Comparison of ENCODE assay signal across 14 cellular contexts in the genomic region with DNA sequence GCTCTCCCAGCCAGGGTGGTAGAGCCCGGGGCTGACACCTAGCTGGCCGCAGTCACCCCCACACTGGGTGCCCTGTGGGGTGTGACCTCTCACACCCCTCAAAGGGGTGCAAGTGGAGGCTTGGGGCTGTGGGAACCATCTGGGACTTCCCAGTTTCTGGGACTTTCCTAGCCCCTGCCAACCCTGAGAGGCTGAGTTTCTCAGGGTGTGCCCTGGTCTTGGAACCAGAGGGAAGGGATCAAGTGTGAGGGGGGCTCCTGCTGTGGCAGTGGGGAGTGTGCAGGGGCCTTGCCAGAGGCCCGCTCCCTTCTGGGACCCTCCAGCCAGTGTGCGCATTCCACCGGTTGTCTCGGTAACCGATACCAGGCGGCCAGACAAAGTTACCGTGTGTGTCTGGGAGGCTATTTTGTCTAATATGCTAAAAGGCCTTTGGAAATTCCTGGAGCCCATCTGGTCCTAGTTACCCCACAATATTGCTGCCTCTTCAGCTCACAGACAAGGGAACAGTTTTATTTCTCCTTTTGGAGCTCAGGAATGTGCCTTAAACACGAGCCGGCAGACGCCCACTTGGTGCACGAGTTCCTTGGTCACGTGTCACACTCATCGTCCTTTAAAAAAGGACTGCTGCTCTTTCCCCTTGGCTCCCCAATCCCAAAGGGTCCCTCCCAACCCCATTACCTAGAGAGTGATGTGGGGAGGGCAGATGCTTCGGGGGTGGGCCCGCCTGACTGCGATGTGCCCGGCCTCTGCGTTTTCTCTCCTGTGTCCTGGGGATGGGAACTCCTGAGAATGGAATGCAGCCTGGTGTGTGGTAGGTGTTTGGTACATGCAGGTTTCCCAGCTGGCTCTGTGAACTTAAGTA. TPM values are rescaled to one million over a fixed set of nuclear protein-coding genes. Genes with fewer than 3 reads are reported as not detected.
A peak's percentile ranks its signal among the peaks of the same experiment; 100 is the strongest.
DNase-seq lines count a peak whose midpoint lies in the region; ATAC-seq, FAIRE-seq and TF ChIP-seq lines count a peak whose summit lies in the region.
"Had no signal": no experiment of that assay in that cellular context is flagged by ENCODE, and none has a peak within 500 bp of the region (broad histone marks: within the 10 kb centered on the region; RNA-seq: fewer than 3 reads in every experiment).

No MANE protein-coding gene starts in this region.

- TF ChIP-seq CTCF in mammary epithelial cell (conservative IDR thresholded peaks at IDR 0.05 in 1 of 2, IDR thresholded peaks at IDR 0.05 in 1 of 2; ENCODE audit: extremely low read depth in 1 of 2, insufficient read depth in 1 of 2, low read depth in 1 of 2, low read length in 2 of 2) (no peak), kidney (IDR thresholded peaks at IDR 0.05; ENCODE audit: borderline replicate concordance, extremely low read depth, insufficient read depth) (no peak)

- H3K36me3 ChIP-seq in H7 (replicated peaks; ENCODE audit: control insufficient read depth, insufficient read depth, low read length) (no peaks in the 10 kb centered on the region), mammary epithelial cell (ENCODE audit: insufficient read depth, low read length) (no peaks in the 10 kb centered on the region), kidney (ENCODE audit: control insufficient read depth in 1 of 2, insufficient read depth in 2 of 2, low read length in 2 of 2) (no peaks in the 10 kb centered on the region)

- no peaks in the 10 kb centered on the region for H3K36me3 Mint-ChIP-seq in stimulated activated memory B cell treated with anti-CD40 and anti-IgM and Interleukin-4, amounts not matched to agents 10 μg/mL and 1 μg/mL and 100 μg/mL, for 72 hours
- H3K36me3 Mint-ChIP-seq: stimulated activated naive B cell treated with anti-CD40 and anti-IgM and Interleukin-4, amounts not matched to agents 10 μg/mL and 1 μg/mL and 100 μg/mL, for 72 hours had no signal

- no peak overlapping the region for H3K4me3 ChIP-seq in H7 (ENCODE audit: insufficient read depth, low read depth, low read length)
- no peak overlapping the region for H3K4me3 ChIP-seq in mammary epithelial cell (replicated peaks in 1 of 3; ENCODE audit: insufficient read depth in 1 of 3, low read depth in 2 of 3, low read length in 3 of 3)
- no peak overlapping the region for H3K4me3 ChIP-seq in kidney (ENCODE audit: low read length in 2 of 2)

- H3K4me1 Mint-ChIP-seq in stimulated activated memory B cell treated with anti-CD40 and anti-IgM and Interleukin-4, amounts not matched to agents 10 μg/mL and 1 μg/mL and 100 μg/mL, for 72 hours, result no peaks in the 10 kb centered on the region
- H3K4me1 Mint-ChIP-seq: stimulated activated naive B cell treated with anti-CD40 and anti-IgM and Interleukin-4, amounts not matched to agents 10 μg/mL and 1 μg/mL and 100 μg/mL, for 72 hours had no signal

- H3K9ac ChIP-seq in mammary epithelial cell (ENCODE audit: insufficient read depth, low read length) (no peak overlapping the region), kidney (ENCODE audit: low read length in 2 of 2) (no peak overlapping the region)

- H4K20me1 ChIP-seq in mammary epithelial cell (ENCODE audit: insufficient read depth, low read length), result no peaks in the 10 kb centered on the region

- DNase-seq in H7 (peak; percentile 64), mammary epithelial cell (no peak), kidney (peak; percentile 57), HUDEP-2 (lab: John Stamatoyannopoulos, UW; ENCODE audit: unreplicated experiment in 76 of 76) (no peak), NCI-H2227 treated with DMSO at 0.1 percent for 48 hours (lab: John Stamatoyannopoulos, UW) (no peak), H4 (ENCODE audit: low spot score) (no peak)
- DNase-seq: activated T-cell treated with anti-CD3 and anti-CD28 coated beads, Interleukin-2, amount 50 U/mL, for 4 hours; DND-41; erythroblast; NCI-H524; stimulated activated CD4-positive, alpha-beta T cell treated with anti-CD3 and anti-CD28 coated beads, Interleukin-1b, Interleukin-23, amount 100 ng/mL, for 48 hours; stimulated activated naive B cell treated with anti-CD40 and anti-IgM and Interleukin-4, amounts not matched to agents 10 μg/mL and 1 μg/mL and 100 μg/mL, for 72 hours had no signal

- BruUV-seq in mammary epithelial cell (replicated peaks; lab: Mats Ljungman, UMichigan), result no TSS peak

- ATAC-seq in stimulated activated memory B cell treated with anti-CD40 and anti-IgM and Interleukin-4, amounts not matched to agents 10 μg/mL and 1 μg/mL and 100 μg/mL, for 72 hours, result peak; percentile 2
- no peak for ATAC-seq in activated CD4-positive, CD25-positive, alpha-beta regulatory T cell treated with anti-CD3 and anti-CD28 coated beads, Interleukin-2, amount 50 U/mL, for 24 hours
- ATAC-seq: activated T-cell treated with anti-CD3 and anti-CD28 coated beads, Interleukin-2, amount 50 U/mL, for 4 hours; stimulated activated naive B cell treated with anti-CD40 and anti-IgM and Interleukin-4, amounts not matched to agents 10 μg/mL and 1 μg/mL and 100 μg/mL, for 72 hours had no signal

- H2AFZ ChIP-seq in mammary epithelial cell (ENCODE audit: low read depth, low read length), result peak overlapping the region; percentile 22

- CTCF ChIA-PET in mammary epithelial cell (lab: Charles Lee; ENCODE audit: low non-redundant PET), result no interaction called here

- H3K79me2 ChIP-seq in mammary epithelial cell (ENCODE audit: insufficient read depth, low read length), result no peaks in the 10 kb centered on the region

- FAIRE-seq in kidney (lab: Jason Lieb, UNC), result no peak

- H3K4me3 Mint-ChIP-seq in stimulated activated memory B cell treated with anti-CD40 and anti-IgM and Interleukin-4, amounts not matched to agents 10 μg/mL and 1 μg/mL and 100 μg/mL, for 72 hours, result no peak overlapping the region
- H3K4me3 Mint-ChIP-seq: activated T-cell treated with anti-CD3 and anti-CD28 coated beads, Interleukin-2, amount 50 U/mL, for 4 hours; stimulated activated naive B cell treated with anti-CD40 and anti-IgM and Interleukin-4, amounts not matched to agents 10 μg/mL and 1 μg/mL and 100 μg/mL, for 72 hours had no signal

- H3K9me3 ChIP-seq in mammary epithelial cell (replicated peaks; ENCODE audit: insufficient read depth, low read length) (no peaks in the 10 kb centered on the region), kidney (ENCODE audit: control insufficient read depth in 1 of 2, low read length in 2 of 2) (no peaks in the 10 kb centered on the region)

- H3K27me3 ChIP-seq in H7 (ENCODE audit: control insufficient read depth, insufficient read depth, low read length) (no peaks in the 10 kb centered on the region), mammary epithelial cell (ENCODE audit: insufficient read depth, low read length) (no peaks in the 10 kb centered on the region)

- H3K27ac Mint-ChIP-seq in stimulated activated memory B cell treated with anti-CD40 and anti-IgM and Interleukin-4, amounts not matched to agents 10 μg/mL and 1 μg/mL and 100 μg/mL, for 72 hours, result no peak overlapping the region
- H3K27ac Mint-ChIP-seq: stimulated activated naive B cell treated with anti-CD40 and anti-IgM and Interleukin-4, amounts not matched to agents 10 μg/mL and 1 μg/mL and 100 μg/mL, for 72 hours had no signal

- H3K4me1 ChIP-seq in mammary epithelial cell (ENCODE audit: insufficient read depth, low read length) (peaks cover 13% of the 10 kb centered on the region), kidney (ENCODE audit: control insufficient read depth in 1 of 2, insufficient read depth in 1 of 2, low read depth in 1 of 2, low read length in 2 of 2) (no peaks in the 10 kb centered on the region)

- no peaks in the 10 kb centered on the region for H3K9me3 Mint-ChIP-seq in stimulated activated memory B cell treated with anti-CD40 and anti-IgM and Interleukin-4, amounts not matched to agents 10 μg/mL and 1 μg/mL and 100 μg/mL, for 72 hours
- H3K9me3 Mint-ChIP-seq: activated T-cell treated with anti-CD3 and anti-CD28 coated beads, Interleukin-2, amount 50 U/mL, for 4 hours; stimulated activated naive B cell treated with anti-CD40 and anti-IgM and Interleukin-4, amounts not matched to agents 10 μg/mL and 1 μg/mL and 100 μg/mL, for 72 hours had no signal

- H3K27ac ChIP-seq in mammary epithelial cell (ENCODE audit: insufficient read depth, low read depth, low read length) (no peak overlapping the region), kidney (ENCODE audit: low read depth in 2 of 2, low read length in 2 of 2) (no peak overlapping the region)

- intact Hi-C loops in mammary epithelial cell (cut with micrococcal nuclease), result no loop called here
- intact Hi-C loops in kidney (cut with DNase I), result no loop called here

- peaks cover 14% of the 10 kb centered on the region for H3K27me3 Mint-ChIP-seq in stimulated activated memory B cell treated with anti-CD40 and anti-IgM and Interleukin-4, amounts not matched to agents 10 μg/mL and 1 μg/mL and 100 μg/mL, for 72 hours
- H3K27me3 Mint-ChIP-seq: stimulated activated naive B cell treated with anti-CD40 and anti-IgM and Interleukin-4, amounts not matched to agents 10 μg/mL and 1 μg/mL and 100 μg/mL, for 72 hours had no signal

- WGBS in mammary epithelial cell (ENCODE audit: low coverage, missing lambda C conversion rate), result 52% methylated on average over 20 of the region's 20 CpGs

- in situ Hi-C loops in mammary epithelial cell (cut with MboI; ENCODE audit: low sequenced_read_pairs in 2 of 2), result no loop called here

- dilution Hi-C loops in mammary epithelial cell (cut with HindIII; ENCODE audit: low sequenced_read_pairs), result loop anchor here (25.0 kb wide), 1 partner anchor 324 kb away; no protein-coding TSS in a partner anchor

- H3K4me2 ChIP-seq in mammary epithelial cell (ENCODE audit: insufficient read depth, low read depth, low read length), result no peak overlapping the region

RNA-seq across cellular contexts. Expression of gene HDAC11, which starts 33.2 kb away (rescaled TPM):
- total RNA-seq in H7 (2014; rRNA removed; shearing (Covaris generic)), result 11.7 and 14.7 TPM in 2 replicates
- total RNA-seq in mammary epithelial cell (10 to 100 TPM; 17.2 to 17.7 TPM), kidney (28.3 TPM)
- polyA plus RNA-seq in mammary epithelial cell (8.5 TPM), kidney (ENCODE audit: insufficient read depth, low read depth, low replicate concordance) (43.7 TPM)
- 7.9 TPM for polyA minus RNA-seq in mammary epithelial cell
- 6.0 and 9.4 TPM in 2 replicates for total RNA-seq in H4 (2014; rRNA removed; shearing (Covaris generic))

RNA-seq across cellular contexts. Expression of gene FBLN2, which starts 35.6 kb away (rescaled TPM):
- 27.4 and 30.9 TPM in 2 replicates for total RNA-seq in H7 (2014; rRNA removed; shearing (Covaris generic))
- total RNA-seq in mammary epithelial cell (1 to 10 TPM in 1 of 2 donors, not detected in 1; 2.2 TPM), kidney (43.4 TPM)
- polyA plus RNA-seq in mammary epithelial cell (0.03 TPM), kidney (ENCODE audit: insufficient read depth, low read depth, low replicate concordance) (3.2 TPM)
- not detected for polyA minus RNA-seq in mammary epithelial cell
- not detected in 2 replicates for total RNA-seq in H4 (2014; rRNA removed; shearing (Covaris generic))

Comparison
In these comparisons a context has a peak if more than half of its experiments do, and no peak if none do; other contexts are left out.
1. DNase-seq: peak in H7 (single experiment) and kidney (single experiment); none in mammary epithelial cell (single experiment), HUDEP-2 (0 of 76), NCI-H2227 treated with DMSO at 0.1 percent for 48 hours (single experiment) and H4 (single experiment).